Comparison of ENCODE assay signal across 8 cellular contexts in the genomic region with DNA sequence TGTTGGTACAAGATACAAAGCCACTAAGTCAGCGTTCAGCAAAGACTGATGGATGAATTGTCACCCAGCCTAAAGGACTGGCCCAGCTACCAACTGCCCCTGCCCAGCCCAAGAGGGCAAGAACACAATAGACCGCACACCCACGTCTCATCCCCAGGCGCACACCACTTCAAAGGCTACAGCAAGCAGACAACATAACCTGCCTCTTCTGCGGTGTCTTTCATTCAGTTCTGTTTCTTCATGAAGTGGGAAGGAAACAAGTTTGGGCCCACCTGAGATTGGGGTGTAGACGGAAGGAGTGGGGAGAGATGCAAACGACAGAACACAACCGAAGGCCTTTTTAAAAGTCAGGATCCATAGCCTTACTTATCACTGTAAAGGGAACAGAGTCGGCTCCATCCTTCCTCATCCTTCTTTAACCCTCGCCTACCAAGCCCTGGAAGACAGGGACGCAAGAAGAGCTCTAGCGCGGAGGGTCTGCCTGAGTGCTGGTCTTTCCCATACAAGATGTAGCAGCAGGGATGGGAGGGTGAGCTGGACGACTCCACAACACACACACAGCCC.
DNase-seq lines count a peak whose midpoint lies in the region; ATAC-seq and TF ChIP-seq lines count a peak whose summit lies in the region.

No MANE protein-coding gene starts in this region.

- peak overlapping the region; percentile 69 for H2AFZ ChIP-seq in parathyroid adenoma

- H3K79me2 ChIP-seq in parathyroid adenoma: peaks cover 30% of the 10 kb centered on the region

- H3K36me3 ChIP-seq in parathyroid adenoma (ENCODE audit: control insufficient read depth, insufficient read depth, low read length): no peaks in the 10 kb centered on the region

- peaks cover 17% of the 10 kb centered on the region for H3K4me1 ChIP-seq in parathyroid adenoma

- no peak for ATAC-seq in HG03469 (IDR thresholded peaks at IDR 0.05; ENCODE audit: unreplicated experiment)
- ATAC-seq in GM21367 (IDR thresholded peaks at IDR 0.05; ENCODE audit: unreplicated experiment): no peak

- TF ChIP-seq CTCF in GM12875 (IDR thresholded peaks at IDR 0.05; ENCODE audit: borderline replicate concordance, insufficient read depth, low read depth, low read length): no peak
- TF ChIP-seq CTCF in parathyroid adenoma (IDR thresholded peaks at IDR 0.05): no peak

- peak overlapping the region; percentile 67 for H3K9ac ChIP-seq in parathyroid adenoma

- peak overlapping the region; percentile 98 for H3K4me2 ChIP-seq in parathyroid adenoma (ENCODE audit: low read length)

- DNase-seq in NAMALWA (ENCODE audit: low spot score) (peak; percentile 17), glomerular visceral epithelial cell (ENCODE audit: extremely low spot score) (peak; percentile 24), NCI-H2029 (lab: John Stamatoyannopoulos, UW) (no peak)
- DNase-seq in activated effector memory CD4-positive, alpha-beta T cell treated with Interleukin-2 at 50 U/mL for 16 hours: peak; percentile 22

- H3K27ac ChIP-seq in parathyroid adenoma: peak overlapping the region; percentile 97

- no peaks in the 10 kb centered on the region for H3K9me3 ChIP-seq in parathyroid adenoma (ENCODE audit: control insufficient read depth, low read length)

- H3K4me3 ChIP-seq in GM12875 (ENCODE audit: low read depth, low read length): peak overlapping the region; percentile 61
- H3K4me3 ChIP-seq in parathyroid adenoma (ENCODE audit: low read depth, low read length): peak overlapping the region; percentile 89

- no peaks in the 10 kb centered on the region for H3K27me3 ChIP-seq in parathyroid adenoma (ENCODE audit: control insufficient read depth, insufficient read depth, low read length)
